Comparison of ENCODE assay signal across 7 cellular contexts in genomic region chr12:6970096-6970527, GRCh38. TPM values are rescaled to one million over a fixed set of nuclear protein-coding genes. Genes with fewer than 3 reads are reported as not detected.
A peak's percentile ranks its signal among the peaks of the same experiment; 100 is the strongest.
DNase-seq lines count a peak whose midpoint lies in the region; ATAC-seq lines count a peak whose summit lies in the region.
"Had no signal": no experiment of that assay in that cellular context is flagged by ENCODE, and none has a peak within 500 bp of the region (broad histone marks: within the 10 kb centered on the region; RNA-seq: fewer than 3 reads in every experiment).

No MANE protein-coding gene starts in this region.

- peak overlapping the region; percentile 75 for H3K27ac ChIP-seq in urinary bladder (ENCODE audit: low read depth)

- no peaks in the 10 kb centered on the region for H3K4me1 ChIP-seq in urinary bladder (ENCODE audit: insufficient read depth)

- H3K4me3 ChIP-seq in urinary bladder (ENCODE audit: low read depth, low read length) = peak overlapping the region; percentile 91

- ATAC-seq in GM21526 (IDR thresholded peaks at IDR 0.05; ENCODE audit: low FRiP score, unreplicated experiment) = peak; percentile 26

- H3K36me3 ChIP-seq in urinary bladder (ENCODE audit: insufficient read depth) = peaks cover 6% of the 10 kb centered on the region

- DNase-seq in RKO (ENCODE audit: low spot score) (peak; percentile 45), hepatic stellate cell (ENCODE audit: low spot score) (peak; percentile 13), GOT3 (lab: John Stamatoyannopoulos, UW) (no peak), NCI-H187 (lab: John Stamatoyannopoulos, UW) (no peak)

- under 1% methylated on average over 31 of the region's 31 CpGs for WGBS in urinary bladder

RNA-seq across cellular contexts. Expression of gene PHB2, which starts 0.4 kb away (rescaled TPM):
- total RNA-seq in urinary bladder = 94.9 TPM
- 192 TPM for polyA plus RNA-seq in urinary bladder

RNA-seq across cellular contexts. Expression of gene EMG1, which starts 0.6 kb away (rescaled TPM):
- total RNA-seq in urinary bladder = 25.4 TPM
- polyA plus RNA-seq in urinary bladder = 25.9 TPM

RNA-seq across cellular contexts. Expression of gene PTPN6, which starts 19.0 kb away (rescaled TPM):
- total RNA-seq in urinary bladder = 6.1 TPM
- polyA plus RNA-seq in urinary bladder = 17.2 TPM

RNA-seq across cellular contexts. Expression of gene C12orf57, which starts 26.3 kb away (rescaled TPM):
- total RNA-seq in urinary bladder = 182 TPM
- polyA plus RNA-seq in urinary bladder = 566 TPM

RNA-seq across cellular contexts. Expression of gene RNU7-1, which starts 26.5 kb away (rescaled TPM):
- total RNA-seq in urinary bladder = not detected
- polyA plus RNA-seq in urinary bladder = not detected
- polyA plus RNA-seq: adipose tissue had no signal

Comparison
In these comparisons a context has a peak if more than half of its experiments do, and no peak if none do; other contexts are left out.
1. DNase-seq: peak in RKO (single experiment) and hepatic stellate cell (single experiment); none in GOT3 (single experiment) and NCI-H187 (0 of 2).